ENCODE assay signal across 9 cellular contexts in genomic region chr17:80071116-80071980, GRCh38. TPM values are rescaled to one million over a fixed set of nuclear protein-coding genes. Genes with fewer than 3 reads are reported as not detected.
DNase-seq lines count a peak whose midpoint lies in the region; ATAC-seq lines count a peak whose summit lies in the region.
"Had no signal": no experiment of that assay in that cellular context is flagged by ENCODE, and none has a peak within 500 bp of the region (broad histone marks: within the 10 kb centered on the region; RNA-seq: fewer than 3 reads in every experiment).

No MANE protein-coding gene starts in this region.

- H3K9ac ChIP-seq in BLaER1 treated with 17β-estradiol and CSF1 and Interleukin-3, amounts not matched to agents 10 nM and 100 nM = no peak overlapping the region
- H3K9ac ChIP-seq in adipocyte (ENCODE audit: low read length) = peak overlapping the region; percentile 83

- H3K27ac ChIP-seq in BLaER1 treated with 17β-estradiol and CSF1 and Interleukin-3, amounts not matched to agents 10 nM and 100 nM = no peak overlapping the region
- no peak overlapping the region for H3K27ac ChIP-seq in effector memory CD4-positive, alpha-beta T cell (ENCODE audit: insufficient read depth, low read length, poor library complexity, severe bottlenecking)
- H3K27ac ChIP-seq: HL-60 had no signal

- intact Hi-C loops in Right ventricle myocardium inferior (cut with DNase I) (no loop called here), posterior vena cava (cut with DNase I) (no loop called here)

- H3K36me3 ChIP-seq in BLaER1 treated with 17β-estradiol and CSF1 and Interleukin-3, amounts not matched to agents 10 nM and 100 nM = no peaks in the 10 kb centered on the region
- H3K36me3 ChIP-seq in adipocyte (ENCODE audit: control insufficient read depth, insufficient read depth, low read length, severe bottlenecking) = no peaks in the 10 kb centered on the region
- no peaks in the 10 kb centered on the region for H3K36me3 ChIP-seq in effector memory CD4-positive, alpha-beta T cell (ENCODE audit: control insufficient read depth, insufficient read depth, low read length)

- peaks cover 0 to 20% (median 15%) of the 10 kb centered on the region in 10 experiments; a peak in 15 of 20 replicates for H3K4me1 ChIP-seq in BLaER1 treated with 17β-estradiol and CSF1 and Interleukin-3, amounts not matched to agents 10 nM and 100 nM
- H3K4me1 ChIP-seq in adipocyte (ENCODE audit: control insufficient read depth, insufficient read depth, low read length) = peaks cover 34% of the 10 kb centered on the region
- H3K4me1 ChIP-seq in effector memory CD4-positive, alpha-beta T cell (ENCODE audit: control insufficient read depth, insufficient read depth, low read length, poor library complexity, severe bottlenecking) = no peaks in the 10 kb centered on the region

- no peak overlapping the region for H3K4me3 ChIP-seq in BLaER1 treated with 17β-estradiol and CSF1 and Interleukin-3, amounts not matched to agents 10 nM and 100 nM
- peak overlapping the region; percentile 75 for H3K4me3 ChIP-seq in adipocyte (ENCODE audit: low read length)
- no peak overlapping the region for H3K4me3 ChIP-seq in effector memory CD4-positive, alpha-beta T cell (ENCODE audit: insufficient read depth, low read depth, low read length, poor library complexity, severe bottlenecking)

- ATAC-seq in Right ventricle myocardium inferior = peak; percentile 56
- ATAC-seq in HG03139 (IDR thresholded peaks at IDR 0.05; ENCODE audit: unreplicated experiment) = no peak

- no peak for DNase-seq in adipocyte (ENCODE audit: low read depth)
- DNase-seq in Right ventricle myocardium inferior (ENCODE audit: missing footprints) = peak; percentile 71
- DNase-seq in posterior vena cava (ENCODE audit: low spot score) = peak; percentile 93
- DNase-seq in stimulated activated CD4-positive, alpha-beta T cell treated with anti-CD3 and anti-CD28 coated beads, Interleukin-4, amount 100 ng/mL, for 24 hours = no peak
- DNase-seq in effector memory CD4-positive, alpha-beta T cell = no peak
- no peak for DNase-seq in activated CD4-positive, alpha-beta T cell treated with anti-CD3 and anti-CD28 coated beads, Interleukin-2, amount 50 U/mL, for 4 hours

- peak overlapping the region in 7 of 11 experiments; percentile 12 to 40 (median 27); a peak in 12 of 22 replicates for H3K4me2 ChIP-seq in BLaER1 treated with 17β-estradiol and CSF1 and Interleukin-3, amounts not matched to agents 10 nM and 100 nM

- H3K27me3 ChIP-seq in BLaER1 treated with 17β-estradiol and CSF1 and Interleukin-3, amounts not matched to agents 10 nM and 100 nM = no peaks in the 10 kb centered on the region
- no peaks in the 10 kb centered on the region for H3K27me3 ChIP-seq in adipocyte (replicated peaks; ENCODE audit: control insufficient read depth, insufficient read depth, low read length)
- H3K27me3 ChIP-seq in effector memory CD4-positive, alpha-beta T cell (replicated peaks; ENCODE audit: control insufficient read depth, insufficient read depth, low read length, poor library complexity, severe bottlenecking) = no peaks in the 10 kb centered on the region

- H4K20me1 ChIP-seq in BLaER1 treated with 17β-estradiol and CSF1 and Interleukin-3, amounts not matched to agents 10 nM and 100 nM = no peaks in the 10 kb centered on the region

- no peaks in the 10 kb centered on the region for H3K9me3 ChIP-seq in BLaER1 treated with 17β-estradiol and CSF1 and Interleukin-3, amounts not matched to agents 10 nM and 100 nM (replicated peaks in 1 of 11)
- no peaks in the 10 kb centered on the region for H3K9me3 ChIP-seq in adipocyte (ENCODE audit: control insufficient read depth, low read length)
- H3K9me3 ChIP-seq in effector memory CD4-positive, alpha-beta T cell (ENCODE audit: control insufficient read depth, low read length) = no peaks in the 10 kb centered on the region

RNA-seq across cellular contexts. Expression of gene GAA, which starts 30.0 kb away (rescaled TPM):
- total RNA-seq in Right ventricle myocardium inferior (46.0 TPM), posterior vena cava (10 to 100 TPM; 38.7 to 42.8 TPM)

RNA-seq across cellular contexts. Expression of gene CCDC40, which starts 34.9 kb away (rescaled TPM):
- total RNA-seq in Right ventricle myocardium inferior = 5.4 TPM
- 10 to 100 TPM in 1 of 2 donors, 1 to 10 TPM in 1; 6.2 to 10.4 TPM for total RNA-seq in posterior vena cava

RNA-seq across cellular contexts. Expression of gene TBC1D16, which starts 35.7 kb away (rescaled TPM):
- total RNA-seq in Right ventricle myocardium inferior (16.3 TPM), posterior vena cava (10 to 100 TPM; 38.9 to 57.9 TPM)

Comparison
In these comparisons a context has a peak if more than half of its experiments do, and no peak if none do; other contexts are left out.
1. DNase-seq: peak in Right ventricle myocardium inferior (single experiment) and posterior vena cava (single experiment); none in adipocyte (single experiment), stimulated activated CD4-positive, alpha-beta T cell treated with anti-CD3 and anti-CD28 coated beads, Interleukin-4, amount 100 ng/mL, for 24 hours (single experiment), effector memory CD4-positive, alpha-beta T cell (0 of 3) and activated CD4-positive, alpha-beta T cell treated with anti-CD3 and anti-CD28 coated beads, Interleukin-2, amount 50 U/mL, for 4 hours (0 of 2).